ENCODE assay signal across 40 cellular contexts in the genomic region with DNA sequence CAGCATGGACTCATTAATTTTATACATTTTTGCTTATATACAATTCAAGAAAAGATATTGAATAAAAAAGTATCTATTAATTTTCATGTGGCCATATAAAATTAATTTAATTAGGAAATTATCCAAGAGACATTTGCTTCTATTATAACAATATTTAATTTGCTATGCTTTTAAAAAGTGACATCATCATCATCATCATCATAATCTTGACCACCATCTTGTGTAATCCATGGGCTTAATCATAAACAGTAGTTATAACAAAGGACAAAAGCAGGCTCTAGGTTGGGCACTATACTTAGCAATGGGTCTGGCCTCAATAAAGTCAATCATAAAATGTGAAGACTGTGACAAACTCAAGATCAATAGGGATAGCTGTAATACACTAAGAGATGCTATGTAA.
"Had no signal": no experiment of that assay in that cellular context is flagged by ENCODE, and none has a peak within 500 bp of the region (broad histone marks: within the 10 kb centered on the region; RNA-seq: fewer than 3 reads in every experiment).

No MANE protein-coding gene starts in this region.

- H3K27me3 ChIP-seq: adrenal gland, ascending aorta, body of pancreas, brain microvascular endothelial cell, breast epithelium, cardiac muscle cell had no signal

- H3K27ac ChIP-seq: adrenal gland, ascending aorta, body of pancreas, brain microvascular endothelial cell, breast epithelium, cardiac muscle cell had no signal

- ATAC-seq: activated naive CD4-positive, alpha-beta T cell treated with anti-CD3 and anti-CD28 coated beads, Interleukin-2, amount 50 U/mL, for 72 hours; activated naive CD8-positive, alpha-beta T cell treated with anti-CD3 and anti-CD28 coated beads, Interleukin-2, amount 50 U/mL, for 24 hours; activated T-cell treated with anti-CD3 and anti-CD28 coated beads, Interleukin-2, amount 50 U/mL, for 4 hours; activated T-cell treated with anti-CD3 and anti-CD28 coated beads, Interleukin-2, amount 50 U/mL, for 72 hours; activated T-helper 17 cell treated with anti-CD3 and anti-CD28 coated beads, Interleukin-2, amount 50 U/mL, for 72 hours; body of pancreas had no signal

- H3K9me3 Mint-ChIP-seq: activated naive CD8-positive, alpha-beta T cell treated with anti-CD3 and anti-CD28 coated beads, Interleukin-2, amount 10 ng/mL, durations not matched to agents 7 days and 5 days; brain had no signal

- H3K4me1 Mint-ChIP-seq: activated naive CD4-positive, alpha-beta T cell treated with anti-CD3 and anti-CD28 coated beads, Interleukin-2, amount 10 ng/mL, durations not matched to agents 7 days and 5 days; activated naive CD4-positive, alpha-beta T cell treated with anti-CD3 and anti-CD28 coated beads, Interleukin-2, amount 50 U/mL, for 24 hours; activated naive CD8-positive, alpha-beta T cell treated with anti-CD3 and anti-CD28 coated beads for 36 hours; activated naive CD8-positive, alpha-beta T cell treated with anti-CD3 and anti-CD28 coated beads, Interleukin-2, amount 10 ng/mL, durations not matched to agents 7 days and 5 days; activated naive CD8-positive, alpha-beta T cell treated with anti-CD3 and anti-CD28 coated beads, Interleukin-2, amount 50 U/mL, for 24 hours; activated T-helper 17 cell treated with anti-CD3 and anti-CD28 coated beads, Interleukin-2, amount 50 U/mL, for 72 hours; central memory CD8-positive, alpha-beta T cell had no signal

- H3K36me3 Mint-ChIP-seq: activated naive CD4-positive, alpha-beta T cell treated with anti-CD3 and anti-CD28 coated beads, Interleukin-2, amount 10 ng/mL, durations not matched to agents 7 days and 5 days; activated naive CD4-positive, alpha-beta T cell treated with anti-CD3 and anti-CD28 coated beads, Interleukin-2, amount 50 U/mL, for 24 hours; activated naive CD4-positive, alpha-beta T cell treated with anti-CD3 and anti-CD28 coated beads, Interleukin-2, amount 50 U/mL, for 72 hours; activated naive CD8-positive, alpha-beta T cell; activated naive CD8-positive, alpha-beta T cell treated with anti-CD3 and anti-CD28 coated beads for 36 hours; activated naive CD8-positive, alpha-beta T cell treated with anti-CD3 and anti-CD28 coated beads, Interleukin-2, amount 10 ng/mL, durations not matched to agents 7 days and 5 days; brain had no signal

- FAIRE-seq: astrocyte, bronchial epithelial cell had no signal

- H3K9me3 ChIP-seq: adrenal gland, ascending aorta, body of pancreas, breast epithelium had no signal

- H3K27me3 Mint-ChIP-seq: activated naive CD4-positive, alpha-beta T cell treated with anti-CD3 and anti-CD28 coated beads, Interleukin-2, amount 10 ng/mL, durations not matched to agents 7 days and 5 days; activated naive CD4-positive, alpha-beta T cell treated with anti-CD3 and anti-CD28 coated beads, Interleukin-2, amount 50 U/mL, for 24 hours; activated naive CD8-positive, alpha-beta T cell; activated naive CD8-positive, alpha-beta T cell treated with anti-CD3 and anti-CD28 coated beads for 36 hours; activated naive CD8-positive, alpha-beta T cell treated with anti-CD3 and anti-CD28 coated beads, Interleukin-2, amount 10 ng/mL, durations not matched to agents 7 days and 5 days; activated naive CD8-positive, alpha-beta T cell treated with anti-CD3 and anti-CD28 coated beads, Interleukin-2, amount 50 U/mL, for 24 hours; activated T-cell treated with anti-CD3 and anti-CD28 coated beads, Interleukin-2, amount 50 U/mL, for 24 hours; activated T-helper 17 cell treated with anti-CD3 and anti-CD28 coated beads, Interleukin-2, amount 50 U/mL, for 72 hours; central memory CD8-positive, alpha-beta T cell had no signal

- H3K27ac Mint-ChIP-seq: activated naive CD4-positive, alpha-beta T cell treated with anti-CD3 and anti-CD28 coated beads for 36 hours; activated naive CD4-positive, alpha-beta T cell treated with anti-CD3 and anti-CD28 coated beads, Interleukin-2, amount 10 ng/mL, durations not matched to agents 7 days and 5 days; activated naive CD4-positive, alpha-beta T cell treated with anti-CD3 and anti-CD28 coated beads, Interleukin-2, amount 50 U/mL, for 24 hours; activated naive CD4-positive, alpha-beta T cell treated with anti-CD3 and anti-CD28 coated beads, Interleukin-2, amount 50 U/mL, for 72 hours; activated naive CD8-positive, alpha-beta T cell; activated naive CD8-positive, alpha-beta T cell treated with anti-CD3 and anti-CD28 coated beads for 36 hours; activated naive CD8-positive, alpha-beta T cell treated with anti-CD3 and anti-CD28 coated beads, Interleukin-2, amount 10 ng/mL, durations not matched to agents 7 days and 5 days; activated naive CD8-positive, alpha-beta T cell treated with anti-CD3 and anti-CD28 coated beads, Interleukin-2, amount 50 U/mL, for 24 hours; activated T-cell treated with anti-CD3 and anti-CD28 coated beads, Interleukin-2, amount 50 U/mL, for 24 hours; activated T-cell treated with anti-CD3 and anti-CD28 coated beads, Interleukin-2, amount 50 U/mL, for 72 hours; activated T-helper 1 cell treated with anti-CD3 and anti-CD28 coated beads, Interleukin-12 subunit alpha, Interleukin-12 subunit beta, Interleukin-2, Interleukin-4 antibody, amounts not matched to agents 30 ng/mL and 10 ng/mL and 1 ng/mL, durations not matched to agents 14 hours and 24 hours and 36 hours; activated T-helper 17 cell treated with anti-CD3 and anti-CD28 coated beads, Interleukin-2, amount 50 U/mL, for 72 hours; activated T-helper 2 cell treated with anti-CD3 and anti-CD28 coated beads, Interferon-gamma antibody, Interleukin-2, Interleukin-4, amounts not matched to agents 10 μg/mL and 5 μg/mL and 100 μg/mL, durations not matched to agents 14 hours and 24 hours and 36 hours; brain had no signal

- H3K4me3 Mint-ChIP-seq: activated naive CD4-positive, alpha-beta T cell treated with anti-CD3 and anti-CD28 coated beads for 36 hours; activated naive CD4-positive, alpha-beta T cell treated with anti-CD3 and anti-CD28 coated beads, Interleukin-2, amount 10 ng/mL, durations not matched to agents 7 days and 5 days; activated naive CD4-positive, alpha-beta T cell treated with anti-CD3 and anti-CD28 coated beads, Interleukin-2, amount 50 U/mL, for 24 hours; activated naive CD8-positive, alpha-beta T cell; activated naive CD8-positive, alpha-beta T cell treated with anti-CD3 and anti-CD28 coated beads for 36 hours; activated naive CD8-positive, alpha-beta T cell treated with anti-CD3 and anti-CD28 coated beads, Interleukin-2, amount 10 ng/mL, durations not matched to agents 7 days and 5 days; activated naive CD8-positive, alpha-beta T cell treated with anti-CD3 and anti-CD28 coated beads, Interleukin-2, amount 50 U/mL, for 24 hours; activated T-cell treated with anti-CD3 and anti-CD28 coated beads, Interleukin-2, amount 50 U/mL, for 24 hours; activated T-cell treated with anti-CD3 and anti-CD28 coated beads, Interleukin-2, amount 50 U/mL, for 4 hours; activated T-cell treated with anti-CD3 and anti-CD28 coated beads, Interleukin-2, amount 50 U/mL, for 72 hours; activated T-helper 1 cell treated with anti-CD3 and anti-CD28 coated beads, Interleukin-12 subunit alpha, Interleukin-12 subunit beta, Interleukin-2, Interleukin-4 antibody, amounts not matched to agents 30 ng/mL and 10 ng/mL and 1 ng/mL, durations not matched to agents 14 hours and 24 hours and 36 hours; activated T-helper 17 cell treated with anti-CD3 and anti-CD28 coated beads, Interleukin-2, amount 50 U/mL, for 72 hours; brain; central memory CD8-positive, alpha-beta T cell had no signal

- H3K4me3 ChIP-seq: adrenal gland, ascending aorta, body of pancreas, breast epithelium, cardiac muscle cell had no signal

- DNase-seq: activated effector memory CD4-positive, alpha-beta T cell treated with anti-CD3 and anti-CD28 coated beads, Interleukin-2, amount 50 U/mL, for 16 hours; activated effector memory CD4-positive, alpha-beta T cell treated with Interleukin-2 at 50 U/mL for 16 hours; activated gamma-delta T cell; activated gamma-delta T cell treated with Interleukin-2 at 50 U/mL for 16 hours; activated naive CD4-positive, alpha-beta T cell; activated naive CD4-positive, alpha-beta T cell treated with anti-CD3 and anti-CD28 coated beads for 36 hours; activated naive CD4-positive, alpha-beta T cell treated with anti-CD3 and anti-CD28 coated beads, Interleukin-2, amount 10 ng/mL, durations not matched to agents 7 days and 5 days; activated naive CD4-positive, alpha-beta T cell treated with anti-CD3 and anti-CD28 coated beads, Interleukin-2, amount 50 U/mL, for 16 hours; activated naive CD4-positive, alpha-beta T cell treated with Interleukin-2 at 50 U/mL for 16 hours; activated naive CD8-positive, alpha-beta T cell treated with anti-CD3 and anti-CD28 coated beads for 36 hours; activated naive CD8-positive, alpha-beta T cell treated with anti-CD3 and anti-CD28 coated beads, Interleukin-2, amount 10 ng/mL, durations not matched to agents 7 days and 5 days; activated naive CD8-positive, alpha-beta T cell treated with anti-CD3 and anti-CD28 coated beads, Interleukin-2, amount 50 U/mL, for 24 hours; activated T-cell treated with anti-CD3 and anti-CD28 coated beads, Interleukin-2, amount 50 U/mL, for 1 hour; activated T-cell treated with anti-CD3 and anti-CD28 coated beads, Interleukin-2, amount 50 U/mL, for 24 hours; activated T-cell treated with anti-CD3 and anti-CD28 coated beads, Interleukin-2, amount 50 U/mL, for 4 hours; activated T-cell treated with anti-CD3 and anti-CD28 coated beads, Interleukin-2, amount 50 U/mL, for 48 hours; activated T-cell treated with anti-CD3 and anti-CD28 coated beads, Interleukin-2, amount 50 U/mL, for 72 hours; adrenal gland; amniotic stem cell; amygdala; anterior cingulate cortex; aorta; body of pancreas; brain microvascular endothelial cell; caudate nucleus; central memory CD4-positive, alpha-beta T cell; cerebellar nuclear complex had no signal

- H3K4me1 ChIP-seq: adrenal gland, ascending aorta, body of pancreas, breast epithelium had no signal

- H3K36me3 ChIP-seq: adrenal gland, ascending aorta, brain microvascular endothelial cell, breast epithelium, cardiac muscle cell had no signal
